ENCODE assay signal across 8 cellular contexts in genomic region chr17:30667552-30668371, GRCh38.
A peak's percentile ranks its signal among the peaks of the same experiment; 100 is the strongest.
DNase-seq lines count a peak whose midpoint lies in the region; ATAC-seq and TF ChIP-seq lines count a peak whose summit lies in the region.
"Not testable (repeated sequence)": the region's sequence is repeated elsewhere in the genome, so short reads cannot be mapped to it uniquely, and the experiment has no call there.

No MANE protein-coding gene starts in this region.

- H3K9me2 ChIP-seq in GM23338 (ENCODE audit: insufficient read depth), result not testable (repeated sequence)

- CTCF ChIA-PET in activated CD4-positive, alpha-beta T cell treated with anti-CD3 and anti-CD28 coated beads, Interleukin-2, amount 10 ng/mL, durations not matched to agents 7 days and 5 days (lab: Charles Lee), result not testable (repeated sequence)

- ATAC-seq in GM23338 (peak; percentile 40), mucosa of descending colon (peak; percentile 80)

- H3K4me3 Mint-ChIP-seq in GM23338, result peak overlapping the region; percentile 78
- not testable (repeated sequence) for H3K4me3 Mint-ChIP-seq in activated CD4-positive, alpha-beta T cell treated with anti-CD3 and anti-CD28 coated beads, Interleukin-2, amount 10 ng/mL, durations not matched to agents 7 days and 5 days

- H3K4me1 Mint-ChIP-seq in GM23338; activated CD4-positive, alpha-beta T cell treated with anti-CD3 and anti-CD28 coated beads, Interleukin-2, amount 10 ng/mL, durations not matched to agents 7 days and 5 days: not testable (repeated sequence)

- not testable (repeated sequence) for H3K9me3 ChIP-seq in cardiac muscle cell (ENCODE audit: low read depth); mucosa of descending colon; skeletal muscle satellite cell (replicated peaks; ENCODE audit: low read length)

- H3K9me3 Mint-ChIP-seq in GM23338; activated CD4-positive, alpha-beta T cell treated with anti-CD3 and anti-CD28 coated beads, Interleukin-2, amount 10 ng/mL, durations not matched to agents 7 days and 5 days: not testable (repeated sequence)

- H3K36me3 ChIP-seq in GM23338 (ENCODE audit: insufficient read depth); cardiac muscle cell; mucosa of descending colon (ENCODE audit: low read depth); skeletal muscle satellite cell (ENCODE audit: insufficient read depth, low read length): not testable (repeated sequence)

- H3K4me3 ChIP-seq in AG09309 (ENCODE audit: control insufficient read depth, low read depth, low read length), result peak overlapping the region; percentile 51
- H3K4me3 ChIP-seq in GM23338, result peak overlapping the region; percentile 70
- peak overlapping the region; percentile 46 to 47 for H3K4me3 ChIP-seq in cardiac fibroblast (replicated peaks in 1 of 2; ENCODE audit: low read depth in 2 of 2, low read length in 2 of 2)
- H3K4me3 ChIP-seq in cardiac muscle cell, result peak overlapping the region; percentile 52
- H3K4me3 ChIP-seq in mucosa of descending colon, result not testable (repeated sequence)
- H3K4me3 ChIP-seq in skeletal muscle satellite cell (ENCODE audit: low read length), result peak overlapping the region; percentile 36

- 0 out of 2 replicates have a peak overlapping the region, but pooled peaks have one; percentile 69 for H3K27ac ChIP-seq in GM23338 (ENCODE audit: low read depth)
- not testable (repeated sequence) for H3K27ac ChIP-seq in cardiac muscle cell

- H3K4me1 ChIP-seq in GM23338 (ENCODE audit: insufficient read depth); cardiac muscle cell (ENCODE audit: low read depth); mucosa of descending colon (ENCODE audit: low read depth); skeletal muscle satellite cell (ENCODE audit: control insufficient read depth, insufficient read depth, low read length): not testable (repeated sequence)

- peak overlapping the region; percentile 76 for H3K4me2 ChIP-seq in GM23338
- H3K4me2 ChIP-seq in skeletal muscle satellite cell (ENCODE audit: low read length), result peak overlapping the region; percentile 66

- POLR2A ChIA-PET in activated CD4-positive, alpha-beta T cell treated with anti-CD3 and anti-CD28 coated beads, Interleukin-2, amount 10 ng/mL, durations not matched to agents 7 days and 5 days (lab: Charles Lee), result not testable (repeated sequence)

- H3K27ac Mint-ChIP-seq in GM23338, result not testable (repeated sequence)
- peak overlapping the region; percentile 73 for H3K27ac Mint-ChIP-seq in activated CD4-positive, alpha-beta T cell treated with anti-CD3 and anti-CD28 coated beads, Interleukin-2, amount 10 ng/mL, durations not matched to agents 7 days and 5 days

- H3F3A ChIP-seq in GM23338 (replicated peaks; ENCODE audit: low read depth), result not testable (repeated sequence)

- not testable (repeated sequence) for H4K20me1 ChIP-seq in GM23338 (replicated peaks; ENCODE audit: insufficient read depth)

- H2AFZ ChIP-seq in GM23338, result not testable (repeated sequence)

- intact Hi-C loops in mucosa of descending colon (cut with DNase I, micrococcal nuclease), result not testable (repeated sequence)

- H3K9ac ChIP-seq in skeletal muscle satellite cell (ENCODE audit: low read depth, low read length), result peak overlapping the region; percentile 11

- not testable (repeated sequence) for H3K36me3 Mint-ChIP-seq in GM23338 (ENCODE audit: low read depth); activated CD4-positive, alpha-beta T cell treated with anti-CD3 and anti-CD28 coated beads, Interleukin-2, amount 10 ng/mL, durations not matched to agents 7 days and 5 days (ENCODE audit: low read depth)

- not testable (repeated sequence) for TF ChIP-seq CTCF in AG09309 (IDR thresholded peaks at IDR 0.05; ENCODE audit: control insufficient read depth, insufficient read depth, low read depth, low read length, missing control alignments); GM23338 (conservative IDR thresholded peaks at IDR 0.05; ENCODE audit: low read depth in 2 of 2); cardiac fibroblast (IDR thresholded peaks at IDR 0.05; ENCODE audit: low read depth, low read length); cardiac muscle cell (IDR thresholded peaks at IDR 0.05; ENCODE audit: low read depth, low read length); mucosa of descending colon (IDR thresholded peaks at IDR 0.05)

- not testable (repeated sequence) for H3K79me2 ChIP-seq in GM23338 (replicated peaks; ENCODE audit: insufficient read depth)

- not testable (repeated sequence) for H3K27me3 ChIP-seq in GM23338 (ENCODE audit: insufficient read depth); cardiac muscle cell; skeletal muscle satellite cell (ENCODE audit: control insufficient read depth, insufficient read depth, low read length)

- DNase-seq in AG09309 (ENCODE audit: low read depth), result peak; percentile 33
- peak; percentile 82 for DNase-seq in GM23338 (ENCODE audit: low spot score)
- peak; percentile 4 to 20 for DNase-seq in NCI-H446 (lab: John Stamatoyannopoulos, UW)
- not testable (repeated sequence) for DNase-seq in activated CD4-positive, alpha-beta T cell treated with anti-CD3 and anti-CD28 coated beads, Interleukin-2, amount 10 ng/mL, durations not matched to agents 7 days and 5 days
- DNase-seq in cardiac fibroblast (ENCODE audit: low read depth in 2 of 2), result peak; percentile 65 to 96
- peak; percentile 66 to 94 for DNase-seq in cardiac muscle cell (ENCODE audit: low read depth in 1 of 2, low spot score in 1 of 2)
- peak; percentile 30 to 59 (median 34) for DNase-seq in mucosa of descending colon

- H3K27me3 Mint-ChIP-seq in GM23338 (ENCODE audit: insufficient read depth, low read depth, poor library complexity); activated CD4-positive, alpha-beta T cell treated with anti-CD3 and anti-CD28 coated beads, Interleukin-2, amount 10 ng/mL, durations not matched to agents 7 days and 5 days: not testable (repeated sequence)
